ENCODE assay signal across 1 cellular context in genomic region chr1:42924249-42925131, GRCh38.
TF ChIP-seq lines count a peak whose summit lies in the region.

No MANE protein-coding gene starts in this region.

TF ChIP-seq in HepG2, 621 proteins besides CTCF, POLR2A, EP300 and RAD21 (continued from another document and continues in another):
- TF ChIP-seq, protein P1, sequence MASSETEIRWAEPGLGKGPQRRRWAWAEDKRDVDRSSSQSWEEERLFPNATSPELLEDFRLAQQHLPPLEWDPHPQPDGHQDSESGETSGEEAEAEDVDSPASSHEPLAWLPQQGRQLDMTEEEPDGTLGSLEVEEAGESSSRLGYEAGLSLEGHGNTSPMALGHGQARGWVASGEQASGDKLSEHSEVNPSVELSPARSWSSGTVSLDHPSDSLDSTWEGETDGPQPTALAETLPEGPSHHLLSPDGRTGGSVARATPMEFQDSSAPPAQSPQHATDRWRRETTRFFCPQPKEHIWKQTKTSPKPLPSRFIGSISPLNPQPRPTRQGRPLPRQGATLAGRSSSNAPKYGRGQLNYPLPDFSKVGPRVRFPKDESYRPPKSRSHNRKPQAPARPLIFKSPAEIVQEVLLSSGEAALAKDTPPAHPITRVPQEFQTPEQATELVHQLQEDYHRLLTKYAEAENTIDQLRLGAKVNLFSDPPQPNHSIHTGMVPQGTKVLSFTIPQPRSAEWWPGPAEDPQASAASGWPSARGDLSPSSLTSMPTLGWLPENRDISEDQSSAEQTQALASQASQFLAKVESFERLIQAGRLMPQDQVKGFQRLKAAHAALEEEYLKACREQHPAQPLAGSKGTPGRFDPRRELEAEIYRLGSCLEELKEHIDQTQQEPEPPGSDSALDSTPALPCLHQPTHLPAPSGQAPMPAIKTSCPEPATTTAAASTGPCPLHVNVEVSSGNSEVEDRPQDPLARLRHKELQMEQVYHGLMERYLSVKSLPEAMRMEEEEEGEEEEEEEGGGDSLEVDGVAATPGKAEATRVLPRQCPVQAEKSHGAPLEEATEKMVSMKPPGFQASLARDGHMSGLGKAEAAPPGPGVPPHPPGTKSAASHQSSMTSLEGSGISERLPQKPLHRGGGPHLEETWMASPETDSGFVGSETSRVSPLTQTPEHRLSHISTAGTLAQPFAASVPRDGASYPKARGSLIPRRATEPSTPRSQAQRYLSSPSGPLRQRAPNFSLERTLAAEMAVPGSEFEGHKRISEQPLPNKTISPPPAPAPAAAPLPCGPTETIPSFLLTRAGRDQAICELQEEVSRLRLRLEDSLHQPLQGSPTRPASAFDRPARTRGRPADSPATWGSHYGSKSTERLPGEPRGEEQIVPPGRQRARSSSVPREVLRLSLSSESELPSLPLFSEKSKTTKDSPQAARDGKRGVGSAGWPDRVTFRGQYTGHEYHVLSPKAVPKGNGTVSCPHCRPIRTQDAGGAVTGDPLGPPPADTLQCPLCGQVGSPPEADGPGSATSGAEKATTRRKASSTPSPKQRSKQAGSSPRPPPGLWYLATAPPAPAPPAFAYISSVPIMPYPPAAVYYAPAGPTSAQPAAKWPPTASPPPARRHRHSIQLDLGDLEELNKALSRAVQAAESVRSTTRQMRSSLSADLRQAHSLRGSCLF (CRISPR knock-in tag; IDR thresholded peaks at IDR 0.05; ENCODE audit: borderline replicate concordance) = no peak
- TF ChIP-seq ZBED4 (CRISPR knock-in tag; IDR thresholded peaks at IDR 0.05; ENCODE audit: borderline replicate concordance) = 0 out of 2 replicates have a peak, but pooled peaks have one; percentile 50
- no peak; the same call in 1 of the 2 replicates for TF ChIP-seq ZIK1 (CRISPR knock-in tag; IDR thresholded peaks at IDR 0.05; ENCODE audit: borderline replicate concordance, low read depth)
- peak; percentile 45; the same call in 1 of the 2 replicates for TF ChIP-seq ARID5B (CRISPR knock-in tag; IDR thresholded peaks at IDR 0.05)
- TF ChIP-seq ZNF329 (CRISPR knock-in tag; IDR thresholded peaks at IDR 0.05; ENCODE audit: low read depth) = no peak
- TF ChIP-seq MLXIP (CRISPR knock-in tag; IDR thresholded peaks at IDR 0.05; ENCODE audit: borderline replicate concordance) = no peak
- TF ChIP-seq IRF1 (CRISPR knock-in tag; IDR thresholded peaks at IDR 0.05; ENCODE audit: low read depth) = no peak
- TF ChIP-seq PHF5A (CRISPR knock-in tag; IDR thresholded peaks at IDR 0.05; ENCODE audit: low read depth, unreplicated experiment) = peak; percentile 20
- peak; percentile 59; the same call in 1 of the 2 replicates for TF ChIP-seq ZNF546 (CRISPR knock-in tag; conservative IDR thresholded peaks at IDR 0.05)
- peak; percentile 62 for TF ChIP-seq POLR2AphosphoS5 (IDR thresholded peaks at IDR 0.05; ENCODE audit: low read depth, low read length)
- TF ChIP-seq ARID3A (IDR thresholded peaks at IDR 0.05; ENCODE audit: low read depth, low read length) = no peak
- TF ChIP-seq, protein P2, sequence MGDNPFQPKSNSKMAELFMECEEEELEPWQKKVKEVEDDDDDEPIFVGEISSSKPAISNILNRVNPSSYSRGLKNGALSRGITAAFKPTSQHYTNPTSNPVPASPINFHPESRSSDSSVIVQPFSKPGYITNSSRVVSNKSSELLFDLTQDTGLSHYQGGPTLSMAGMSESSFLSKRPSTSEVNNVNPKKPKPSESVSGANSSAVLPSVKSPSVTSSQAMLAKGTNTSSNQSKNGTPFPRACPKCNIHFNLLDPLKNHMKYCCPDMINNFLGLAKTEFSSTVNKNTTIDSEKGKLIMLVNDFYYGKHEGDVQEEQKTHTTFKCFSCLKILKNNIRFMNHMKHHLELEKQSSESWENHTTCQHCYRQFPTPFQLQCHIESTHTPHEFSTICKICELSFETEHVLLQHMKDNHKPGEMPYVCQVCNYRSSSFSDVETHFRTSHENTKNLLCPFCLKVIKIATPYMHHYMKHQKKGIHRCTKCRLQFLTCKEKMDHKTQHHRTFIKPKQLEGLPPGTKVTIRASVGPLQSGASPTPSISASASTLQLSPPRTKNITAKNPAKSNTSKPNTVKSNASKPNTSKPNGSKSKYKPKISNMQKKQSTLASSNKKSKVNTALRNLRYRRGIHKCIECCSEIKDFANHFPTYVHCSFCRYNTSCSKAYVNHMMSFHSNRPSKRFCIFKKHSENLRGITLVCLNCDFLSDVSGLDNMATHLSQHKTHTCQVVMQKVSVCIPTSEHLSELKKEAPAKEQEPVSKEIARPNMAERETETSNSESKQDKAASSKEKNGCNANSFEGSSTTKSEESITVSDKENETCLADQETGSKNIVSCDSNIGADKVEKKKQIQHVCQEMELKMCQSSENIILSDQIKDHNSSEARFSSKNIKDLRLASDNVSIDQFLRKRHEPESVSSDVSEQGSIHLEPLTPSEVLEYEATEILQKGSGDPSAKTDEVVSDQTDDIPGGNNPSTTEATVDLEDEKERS (CRISPR knock-in tag; IDR thresholded peaks at IDR 0.05) = 0 out of 2 replicates have a peak, but pooled peaks have one; percentile 36
- TF ChIP-seq, protein P3, sequence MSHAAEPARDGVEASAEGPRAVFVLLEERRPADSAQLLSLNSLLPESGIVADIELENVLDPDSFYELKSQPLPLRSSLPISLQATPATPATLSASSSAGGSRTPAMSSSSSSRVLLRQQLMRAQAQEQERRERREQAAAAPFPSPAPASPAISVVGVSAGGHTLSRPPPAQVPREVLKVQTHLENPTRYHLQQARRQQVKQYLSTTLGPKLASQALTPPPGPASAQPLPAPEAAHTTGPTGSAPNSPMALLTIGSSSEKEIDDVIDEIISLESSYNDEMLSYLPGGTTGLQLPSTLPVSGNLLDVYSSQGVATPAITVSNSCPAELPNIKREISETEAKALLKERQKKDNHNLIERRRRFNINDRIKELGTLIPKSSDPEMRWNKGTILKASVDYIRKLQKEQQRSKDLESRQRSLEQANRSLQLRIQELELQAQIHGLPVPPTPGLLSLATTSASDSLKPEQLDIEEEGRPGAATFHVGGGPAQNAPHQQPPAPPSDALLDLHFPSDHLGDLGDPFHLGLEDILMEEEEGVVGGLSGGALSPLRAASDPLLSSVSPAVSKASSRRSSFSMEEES (CRISPR knock-in tag; IDR thresholded peaks at IDR 0.05) = no peak; the same call in 1 of the 2 replicates
- 0 out of 2 replicates have a peak, but pooled peaks have one; percentile 17 for TF ChIP-seq ZNF7 (CRISPR knock-in tag; IDR thresholded peaks at IDR 0.05)
- TF ChIP-seq SALL1 (CRISPR knock-in tag; IDR thresholded peaks at IDR 0.05) = peak; percentile 44; the same call in 1 of the 2 replicates
- no peak for TF ChIP-seq ZSCAN29 (CRISPR knock-in tag; conservative IDR thresholded peaks at IDR 0.05)
- TF ChIP-seq, protein P4, sequence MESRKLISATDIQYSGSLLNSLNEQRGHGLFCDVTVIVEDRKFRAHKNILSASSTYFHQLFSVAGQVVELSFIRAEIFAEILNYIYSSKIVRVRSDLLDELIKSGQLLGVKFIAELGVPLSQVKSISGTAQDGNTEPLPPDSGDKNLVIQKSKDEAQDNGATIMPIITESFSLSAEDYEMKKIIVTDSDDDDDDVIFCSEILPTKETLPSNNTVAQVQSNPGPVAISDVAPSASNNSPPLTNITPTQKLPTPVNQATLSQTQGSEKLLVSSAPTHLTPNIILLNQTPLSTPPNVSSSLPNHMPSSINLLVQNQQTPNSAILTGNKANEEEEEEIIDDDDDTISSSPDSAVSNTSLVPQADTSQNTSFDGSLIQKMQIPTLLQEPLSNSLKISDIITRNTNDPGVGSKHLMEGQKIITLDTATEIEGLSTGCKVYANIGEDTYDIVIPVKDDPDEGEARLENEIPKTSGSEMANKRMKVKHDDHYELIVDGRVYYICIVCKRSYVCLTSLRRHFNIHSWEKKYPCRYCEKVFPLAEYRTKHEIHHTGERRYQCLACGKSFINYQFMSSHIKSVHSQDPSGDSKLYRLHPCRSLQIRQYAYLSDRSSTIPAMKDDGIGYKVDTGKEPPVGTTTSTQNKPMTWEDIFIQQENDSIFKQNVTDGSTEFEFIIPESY (CRISPR knock-in tag; IDR thresholded peaks at IDR 0.05) = peak; percentile 64
- TF ChIP-seq ESRRA (CRISPR knock-in tag; IDR thresholded peaks at IDR 0.05; ENCODE audit: low read depth) = no peak
- TF ChIP-seq NBN (conservative IDR thresholded peaks at IDR 0.05) = no peak
